8 cellular contexts compared by ENCODE assay signal in the genomic region with DNA sequence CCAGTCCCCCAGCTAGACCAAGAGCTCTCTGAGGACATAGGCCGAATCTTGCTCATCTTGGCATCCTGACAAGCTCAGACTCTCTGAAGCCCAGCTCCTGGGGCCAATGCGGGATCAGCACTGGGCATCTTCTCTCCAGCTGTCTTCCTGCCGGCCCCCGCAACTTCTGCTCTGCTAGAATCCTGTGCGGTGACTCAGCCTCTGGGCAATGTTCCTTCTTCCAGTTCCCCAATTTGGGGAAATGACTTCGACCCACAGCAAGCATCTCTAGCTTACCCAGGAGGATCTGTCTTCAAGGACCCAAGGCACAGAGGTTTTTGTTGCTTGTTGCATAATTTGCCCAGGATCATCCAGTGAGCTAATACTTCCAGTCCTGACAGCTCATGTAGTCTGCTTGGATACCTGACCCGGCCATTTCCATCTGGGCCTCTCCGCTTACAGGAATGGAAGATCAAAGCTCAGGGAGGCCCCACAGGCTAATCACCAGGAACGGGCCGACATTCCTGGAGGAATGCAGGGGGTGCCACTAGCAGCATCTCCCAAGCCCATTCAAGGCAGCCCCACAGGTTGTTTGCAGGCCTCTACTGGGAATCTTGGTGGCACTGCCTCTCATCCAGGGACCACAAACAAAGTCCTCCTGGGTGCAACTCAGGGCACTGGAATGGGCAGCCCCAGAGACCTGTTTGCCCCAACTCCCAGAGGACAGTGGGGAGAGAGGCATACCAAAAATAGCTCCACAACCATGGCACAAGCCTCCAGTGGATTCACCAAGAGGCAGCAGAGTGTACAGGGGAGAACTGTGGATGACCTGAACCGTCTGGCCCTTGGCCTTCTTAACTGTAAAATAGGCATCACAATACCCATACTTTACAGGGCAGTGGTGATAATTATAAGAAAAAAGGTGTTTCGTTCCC.
A peak's percentile ranks its signal among the peaks of the same experiment; 100 is the strongest.
DNase-seq lines count a peak whose midpoint lies in the region; ATAC-seq and TF ChIP-seq lines count a peak whose summit lies in the region.

No MANE protein-coding gene starts in this region.

- no peaks in the 10 kb centered on the region for H3K9me3 ChIP-seq in thoracic aorta

- H3K27ac ChIP-seq in thoracic aorta, result peak overlapping the region; percentile 24 to 64

- ATAC-seq in thoracic aorta (ENCODE audit: insufficient number of reproducible peaks, low FRiP score, low read depth), result no peak

- TF ChIP-seq CTCF in thoracic aorta (IDR thresholded peaks at IDR 0.05), result no peak

- peaks cover 34 to 69% of the 10 kb centered on the region in 2 donors for H3K4me1 ChIP-seq in thoracic aorta (ENCODE audit: control insufficient read depth in 1 of 2, low read depth in 2 of 2)

- no peaks in the 10 kb centered on the region for H3K27me3 ChIP-seq in thoracic aorta (replicated peaks; ENCODE audit: insufficient read depth)

- no peak overlapping the region for H3K4me3 ChIP-seq in thoracic aorta

- DNase-seq in HuH-7 (ENCODE audit: low spot score) (peak; percentile 55), astrocyte of the hippocampus (ENCODE audit: low read depth, low spot score) (peak; percentile 71), kidney tubule cell (ENCODE audit: low spot score) (peak; percentile 4), thoracic aorta (ENCODE audit: low spot score) (peak; percentile 73), OCI-M2 (lab: John Stamatoyannopoulos, UW; ENCODE audit: unreplicated experiment) (no peak), NCI-H774 (lab: John Stamatoyannopoulos, UW) (no peak), SHP77 treated with DMSO at 0.1 percent for 48 hours (lab: John Stamatoyannopoulos, UW) (no peak)
- DNase-seq in activated CD8-positive, alpha-beta memory T cell treated with anti-CD3 and anti-CD28 coated beads, Interleukin-2, amount 50 U/mL, for 48 hours, result no peak

- H3K36me3 ChIP-seq in thoracic aorta, result no peaks in the 10 kb centered on the region

Comparison
In these comparisons a context has a peak if more than half of its experiments do, and no peak if none do; other contexts are left out.
1. DNase-seq: peak in HuH-7 (single experiment), astrocyte of the hippocampus (single experiment), kidney tubule cell (single experiment) and thoracic aorta (single experiment); none in activated CD8-positive, alpha-beta memory T cell treated with anti-CD3 and anti-CD28 coated beads, Interleukin-2, amount 50 U/mL, for 48 hours (single experiment), OCI-M2 (single experiment), NCI-H774 (single experiment) and SHP77 treated with DMSO at 0.1 percent for 48 hours (single experiment).